In genomic region chr19:51341976-51342580, GRCh38 we compare ENCODE assay signal across 13 cellular contexts. TPM values are rescaled to one million over a fixed set of nuclear protein-coding genes. Genes with fewer than 3 reads are reported as not detected.
DNase-seq lines count a peak whose midpoint lies in the region; ATAC-seq and TF ChIP-seq lines count a peak whose summit lies in the region.
"Had no signal": no experiment of that assay in that cellular context is flagged by ENCODE, and none has a peak within 500 bp of the region (broad histone marks: within the 10 kb centered on the region; RNA-seq: fewer than 3 reads in every experiment).

Gene VSIG10L, minus strand, starts transcription at chr19:51342139. Its CDS starts 15 bp downstream, at chr19:51342124.

- H3K4me1 Mint-ChIP-seq in stimulated activated naive CD8-positive, alpha-beta T cell treated with anti-CD3 and anti-CD28 coated beads, Interleukin-15, Interleukin-2, amounts not matched to agents 100 ng/mL and 50 ng/mL, for 24 hours (ENCODE audit: low read depth), result peaks cover 26% of the 10 kb centered on the region
- peaks cover 9% of the 10 kb centered on the region for H3K4me1 Mint-ChIP-seq in activated naive CD8-positive, alpha-beta T cell treated with anti-CD3 and anti-CD28 coated beads for 36 hours

- DNase-seq in stimulated activated naive CD8-positive, alpha-beta T cell treated with anti-CD3 and anti-CD28 coated beads, Interleukin-15, Interleukin-2, amounts not matched to agents 100 U/mL and 50 U/mL, for 24 hours, result no peak
- DNase-seq in activated naive CD8-positive, alpha-beta T cell treated with anti-CD3 and anti-CD28 coated beads for 36 hours, result no peak
- DNase-seq in lower leg skin (ENCODE audit: low spot score in 2 of 2), result no peak
- no peak for DNase-seq in activated CD8-positive, alpha-beta memory T cell treated with anti-CD3 and anti-CD28 coated beads, Interleukin-2, amount 50 U/mL, for 4 hours
- no peak for DNase-seq in KBM-7
- no peak for DNase-seq in HuH-7.5 (ENCODE audit: low spot score)
- DNase-seq: activated CD4-positive, alpha-beta T cell treated with anti-CD3 and anti-CD28 coated beads, Interleukin-2, amount 50 U/mL, for 1 hour; cerebellar nuclear complex; NCI-H187 treated with DMSO at 0.1 percent for 48 hours; stimulated activated CD4-positive, alpha-beta T cell treated with anti-CD3 and anti-CD28 coated beads, Interleukin-1b, Interleukin-23, amount 100 ng/mL, for 48 hours; transverse colon had no signal

- no peak within 1 kb of the TSS for H3K4me3 ChIP-seq in lower leg skin (ENCODE audit: low read depth, poor library complexity, severe bottlenecking)

- H3K36me3 Mint-ChIP-seq in stimulated activated naive CD8-positive, alpha-beta T cell treated with anti-CD3 and anti-CD28 coated beads, Interleukin-15, Interleukin-2, amounts not matched to agents 100 ng/mL and 50 ng/mL, for 24 hours (ENCODE audit: low read depth), result peaks cover 15% of the 10 kb centered on the region
- peaks cover 2% of the 10 kb centered on the region for H3K36me3 Mint-ChIP-seq in activated naive CD8-positive, alpha-beta T cell treated with anti-CD3 and anti-CD28 coated beads for 36 hours

- intact Hi-C loops in lower leg skin (cut with DNase I; ENCODE audit: low total_unique reads), result no loop called here

- 35 to 62% methylated on average over 3 of the region's 3 CpGs for WGBS in lower leg skin, 2 donors

- no peak for TF ChIP-seq CTCF in lower leg skin (IDR thresholded peaks at IDR 0.05)

- H3K9me3 Mint-ChIP-seq in stimulated activated naive CD8-positive, alpha-beta T cell treated with anti-CD3 and anti-CD28 coated beads, Interleukin-15, Interleukin-2, amounts not matched to agents 100 ng/mL and 50 ng/mL, for 24 hours, result no peaks in the 10 kb centered on the region
- no peaks in the 10 kb centered on the region for H3K9me3 Mint-ChIP-seq in activated naive CD8-positive, alpha-beta T cell treated with anti-CD3 and anti-CD28 coated beads for 36 hours

- no peak for ATAC-seq in stimulated activated naive CD8-positive, alpha-beta T cell treated with anti-CD3 and anti-CD28 coated beads, Interleukin-15, Interleukin-2, amounts not matched to agents 100 U/mL and 50 U/mL, for 24 hours
- no peak for ATAC-seq in HG03354 (IDR thresholded peaks at IDR 0.05; ENCODE audit: poor library complexity, severe bottlenecking, unreplicated experiment)

- peaks cover 4% of the 10 kb centered on the region for H3K27me3 Mint-ChIP-seq in stimulated activated naive CD8-positive, alpha-beta T cell treated with anti-CD3 and anti-CD28 coated beads, Interleukin-15, Interleukin-2, amounts not matched to agents 100 ng/mL and 50 ng/mL, for 24 hours
- peaks cover 5% of the 10 kb centered on the region for H3K27me3 Mint-ChIP-seq in activated naive CD8-positive, alpha-beta T cell treated with anti-CD3 and anti-CD28 coated beads for 36 hours

- H3K27ac Mint-ChIP-seq in stimulated activated naive CD8-positive, alpha-beta T cell treated with anti-CD3 and anti-CD28 coated beads, Interleukin-15, Interleukin-2, amounts not matched to agents 100 ng/mL and 50 ng/mL, for 24 hours, result peak within 1 kb of the TSS; percentile 40
- H3K27ac Mint-ChIP-seq in activated naive CD8-positive, alpha-beta T cell treated with anti-CD3 and anti-CD28 coated beads for 36 hours, result no peak within 1 kb of the TSS

- TF ChIP-seq POLR2A in lower leg skin (IDR thresholded peaks at IDR 0.05), result no peak

- in situ Hi-C loops in KBM-7 (cut with MboI; ENCODE audit: low pct_unique_long_range_greater_than_20kb, low sequenced_read_pairs), result no loop called here

- H3K4me3 Mint-ChIP-seq in stimulated activated naive CD8-positive, alpha-beta T cell treated with anti-CD3 and anti-CD28 coated beads, Interleukin-15, Interleukin-2, amounts not matched to agents 100 ng/mL and 50 ng/mL, for 24 hours, result peak within 1 kb of the TSS; percentile 57
- peak within 1 kb of the TSS; percentile 22 for H3K4me3 Mint-ChIP-seq in activated naive CD8-positive, alpha-beta T cell treated with anti-CD3 and anti-CD28 coated beads for 36 hours

RNA-seq across cellular contexts. Expression of gene VSIG10L, which starts in this region (rescaled TPM):
- 1 to 10 TPM; 1.3 to 1.6 TPM for total RNA-seq in activated naive CD8-positive, alpha-beta T cell treated with anti-CD3 and anti-CD28 coated beads for 36 hours
- 10 to 100 TPM; 31.0 to 42.9 (median 39.5) TPM for total RNA-seq in lower leg skin

Comparison
In these comparisons a context has a peak if more than half of its experiments do, and no peak if none do; other contexts are left out.
1. RNA of gene VSIG10L (total RNA-seq): 31.0 to 42.9 TPM in lower leg skin; 1.3 to 1.6 TPM in activated naive CD8-positive, alpha-beta T cell treated with anti-CD3 and anti-CD28 coated beads for 36 hours; every median in the first group is over 10 times any median in the second.